ENCODE assay signal across 1 cellular context in the genomic region with DNA sequence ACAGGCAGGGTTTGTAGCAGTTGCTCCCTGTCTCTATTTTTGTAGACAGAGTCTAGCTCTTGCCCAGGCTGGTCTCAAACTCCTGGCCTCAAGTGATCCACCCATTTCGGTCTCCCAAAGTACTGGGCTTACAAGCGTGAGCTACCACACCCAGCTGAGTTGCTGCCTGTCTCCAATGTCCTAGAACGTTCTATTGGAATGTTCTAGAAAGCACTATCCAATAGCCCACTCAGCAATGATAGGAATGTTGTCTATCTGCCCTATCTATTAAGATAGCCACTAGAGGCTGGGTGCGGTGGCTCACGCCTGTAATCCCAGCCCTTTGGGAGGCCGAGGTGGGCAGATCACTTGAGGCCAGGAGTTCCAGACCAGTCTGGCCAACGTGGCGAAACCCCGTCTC.
TF ChIP-seq lines count a peak whose summit lies in the region.

No MANE protein-coding gene starts in this region.

TF ChIP-seq in H1, 55 proteins besides CTCF, POLR2A, EP300 and RAD21:
- 0 out of 2 replicates have a peak, but pooled peaks have one; percentile 27 for TF ChIP-seq TEAD4 (IDR thresholded peaks at IDR 0.05; ENCODE audit: low read depth, low read length)
